Comparison of ENCODE assay signal across 9 cellular contexts in the genomic region with DNA sequence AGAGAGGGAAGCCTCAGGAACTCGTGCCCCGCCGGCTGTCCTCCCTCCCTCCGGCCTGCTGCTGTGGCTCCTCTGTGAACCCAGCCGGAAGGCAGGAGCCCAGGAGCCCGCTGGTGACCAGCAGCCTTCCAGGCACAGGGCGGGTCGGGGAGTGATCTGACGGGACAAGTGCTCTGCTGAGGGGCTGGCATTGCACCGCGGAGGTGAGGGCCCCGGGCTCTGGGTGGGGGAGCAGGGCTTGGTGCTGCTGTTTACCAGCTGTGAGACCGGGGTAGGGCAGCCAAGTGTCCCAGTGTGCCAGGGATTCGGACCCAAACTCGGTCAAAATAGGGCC. TPM values are rescaled to one million over a fixed set of nuclear protein-coding genes. Genes with fewer than 3 reads are reported as not detected.
"Had no signal": no experiment of that assay in that cellular context is flagged by ENCODE, and none has a peak within 500 bp of the region (broad histone marks: within the 10 kb centered on the region; RNA-seq: fewer than 3 reads in every experiment).

No MANE protein-coding gene starts in this region.

- H3K9me3 ChIP-seq: breast epithelium, esophagus muscularis mucosa, neutrophil, upper lobe of left lung had no signal

- H3K36me3 ChIP-seq: breast epithelium, esophagus muscularis mucosa, neutrophil, upper lobe of left lung had no signal

- H3K27me3 ChIP-seq: breast epithelium, esophagus muscularis mucosa, upper lobe of left lung had no signal

- H3K4me1 ChIP-seq: breast epithelium had no signal

- H3K4me3 ChIP-seq: breast epithelium, esophagus muscularis mucosa, upper lobe of left lung had no signal

- DNase-seq: activated gamma-delta T cell; activated T-cell treated with anti-CD3 and anti-CD28 coated beads, Interleukin-2, amount 50 U/mL, for 4 hours; stimulated activated CD4-positive, alpha-beta T cell treated with anti-CD3 and anti-CD28 coated beads, Interleukin-4, amount 100 ng/mL, for 4 hours; T-helper 9 cell had no signal

- ATAC-seq: activated T-cell treated with anti-CD3 and anti-CD28 coated beads, Interleukin-2, amount 50 U/mL, for 4 hours had no signal

- H3K27ac ChIP-seq: breast epithelium, neutrophil had no signal

RNA-seq across cellular contexts. Expression of a gene that starts 53.3 kb away (rescaled TPM):
- total RNA-seq: activated T-cell treated with anti-CD3 and anti-CD28 coated beads, Interleukin-2, amount 50 U/mL, for 4 hours; breast epithelium; myocyte had no signal
